In the genomic region with DNA sequence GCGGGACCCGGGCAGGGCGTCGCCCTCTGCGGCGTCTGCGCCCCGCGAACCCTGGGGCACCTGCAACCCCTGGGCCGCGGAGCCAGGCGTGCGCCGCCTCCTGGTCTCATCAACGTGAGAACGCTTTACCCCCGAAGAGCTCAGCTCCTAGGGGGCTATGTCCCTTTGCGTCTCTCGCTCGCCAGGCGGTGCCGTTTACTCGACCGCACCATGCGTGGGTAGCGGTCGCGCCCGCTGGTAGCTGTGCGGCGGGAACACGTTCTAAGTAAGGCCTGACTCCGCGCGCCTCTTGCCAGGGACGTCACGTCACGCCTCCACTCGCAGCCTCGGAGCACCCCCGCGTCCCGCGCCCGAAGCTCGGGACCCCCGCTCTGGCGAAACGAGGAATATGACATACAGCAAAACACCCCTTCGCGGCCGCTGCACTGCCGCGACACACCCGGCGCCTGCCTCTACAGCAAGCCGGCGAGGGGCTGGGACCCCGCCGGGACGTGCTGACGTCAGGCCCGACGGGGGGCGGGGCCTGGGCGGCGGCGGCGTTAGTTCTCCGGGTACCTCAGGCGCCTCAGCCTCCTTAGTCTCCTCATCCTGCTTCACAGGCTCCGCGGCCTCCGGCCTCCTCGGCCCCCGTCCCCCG, we compare ENCODE assay signal across 1 cellular context.
TF ChIP-seq lines count a peak whose summit lies in the region.

A gene with protein sequence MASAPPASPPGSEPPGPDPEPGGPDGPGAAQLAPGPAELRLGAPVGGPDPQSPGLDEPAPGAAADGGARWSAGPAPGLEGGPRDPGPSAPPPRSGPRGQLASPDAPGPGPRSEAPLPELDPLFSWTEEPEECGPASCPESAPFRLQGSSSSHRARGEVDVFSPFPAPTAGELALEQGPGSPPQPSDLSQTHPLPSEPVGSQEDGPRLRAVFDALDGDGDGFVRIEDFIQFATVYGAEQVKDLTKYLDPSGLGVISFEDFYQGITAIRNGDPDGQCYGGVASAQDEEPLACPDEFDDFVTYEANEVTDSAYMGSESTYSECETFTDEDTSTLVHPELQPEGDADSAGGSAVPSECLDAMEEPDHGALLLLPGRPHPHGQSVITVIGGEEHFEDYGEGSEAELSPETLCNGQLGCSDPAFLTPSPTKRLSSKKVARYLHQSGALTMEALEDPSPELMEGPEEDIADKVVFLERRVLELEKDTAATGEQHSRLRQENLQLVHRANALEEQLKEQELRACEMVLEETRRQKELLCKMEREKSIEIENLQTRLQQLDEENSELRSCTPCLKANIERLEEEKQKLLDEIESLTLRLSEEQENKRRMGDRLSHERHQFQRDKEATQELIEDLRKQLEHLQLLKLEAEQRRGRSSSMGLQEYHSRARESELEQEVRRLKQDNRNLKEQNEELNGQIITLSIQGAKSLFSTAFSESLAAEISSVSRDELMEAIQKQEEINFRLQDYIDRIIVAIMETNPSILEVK (plus strand): TSS at position 568 of the 637 bp plus-strand sequence. CDS start 358 bp downstream, outside the sequence.

TF ChIP-seq in K562, 482 proteins besides CTCF, POLR2A, EP300 and RAD21 (continued from another document and continues in another):
- TF ChIP-seq, protein P1, sequence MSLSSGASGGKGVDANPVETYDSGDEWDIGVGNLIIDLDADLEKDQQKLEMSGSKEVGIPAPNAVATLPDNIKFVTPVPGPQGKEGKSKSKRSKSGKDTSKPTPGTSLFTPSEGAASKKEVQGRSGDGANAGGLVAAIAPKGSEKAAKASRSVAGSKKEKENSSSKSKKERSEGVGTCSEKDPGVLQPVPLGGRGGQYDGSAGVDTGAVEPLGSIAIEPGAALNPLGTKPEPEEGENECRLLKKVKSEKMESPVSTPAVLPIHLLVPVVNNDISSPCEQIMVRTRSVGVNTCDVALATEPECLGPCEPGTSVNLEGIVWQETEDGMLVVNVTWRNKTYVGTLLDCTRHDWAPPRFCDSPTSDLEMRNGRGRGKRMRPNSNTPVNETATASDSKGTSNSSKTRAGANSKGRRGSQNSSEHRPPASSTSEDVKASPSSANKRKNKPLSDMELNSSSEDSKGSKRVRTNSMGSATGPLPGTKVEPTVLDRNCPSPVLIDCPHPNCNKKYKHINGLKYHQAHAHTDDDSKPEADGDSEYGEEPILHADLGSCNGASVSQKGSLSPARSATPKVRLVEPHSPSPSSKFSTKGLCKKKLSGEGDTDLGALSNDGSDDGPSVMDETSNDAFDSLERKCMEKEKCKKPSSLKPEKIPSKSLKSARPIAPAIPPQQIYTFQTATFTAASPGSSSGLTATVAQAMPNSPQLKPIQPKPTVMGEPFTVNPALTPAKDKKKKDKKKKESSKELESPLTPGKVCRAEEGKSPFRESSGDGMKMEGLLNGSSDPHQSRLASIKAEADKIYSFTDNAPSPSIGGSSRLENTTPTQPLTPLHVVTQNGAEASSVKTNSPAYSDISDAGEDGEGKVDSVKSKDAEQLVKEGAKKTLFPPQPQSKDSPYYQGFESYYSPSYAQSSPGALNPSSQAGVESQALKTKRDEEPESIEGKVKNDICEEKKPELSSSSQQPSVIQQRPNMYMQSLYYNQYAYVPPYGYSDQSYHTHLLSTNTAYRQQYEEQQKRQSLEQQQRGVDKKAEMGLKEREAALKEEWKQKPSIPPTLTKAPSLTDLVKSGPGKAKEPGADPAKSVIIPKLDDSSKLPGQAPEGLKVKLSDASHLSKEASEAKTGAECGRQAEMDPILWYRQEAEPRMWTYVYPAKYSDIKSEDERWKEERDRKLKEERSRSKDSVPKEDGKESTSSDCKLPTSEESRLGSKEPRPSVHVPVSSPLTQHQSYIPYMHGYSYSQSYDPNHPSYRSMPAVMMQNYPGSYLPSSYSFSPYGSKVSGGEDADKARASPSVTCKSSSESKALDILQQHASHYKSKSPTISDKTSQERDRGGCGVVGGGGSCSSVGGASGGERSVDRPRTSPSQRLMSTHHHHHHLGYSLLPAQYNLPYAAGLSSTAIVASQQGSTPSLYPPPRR (CRISPR knock-in tag; IDR thresholded peaks at IDR 0.05; ENCODE audit: borderline replicate concordance) = no peak
- TF ChIP-seq, protein P2, sequence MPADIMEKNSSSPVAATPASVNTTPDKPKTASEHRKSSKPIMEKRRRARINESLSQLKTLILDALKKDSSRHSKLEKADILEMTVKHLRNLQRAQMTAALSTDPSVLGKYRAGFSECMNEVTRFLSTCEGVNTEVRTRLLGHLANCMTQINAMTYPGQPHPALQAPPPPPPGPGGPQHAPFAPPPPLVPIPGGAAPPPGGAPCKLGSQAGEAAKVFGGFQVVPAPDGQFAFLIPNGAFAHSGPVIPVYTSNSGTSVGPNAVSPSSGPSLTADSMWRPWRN (IDR thresholded peaks at IDR 0.05; ENCODE audit: low read depth) = no peak
- no peak for TF ChIP-seq ZNF436 (CRISPR knock-in tag; IDR thresholded peaks at IDR 0.05)
- no peak for TF ChIP-seq NEUROD1 (IDR thresholded peaks at IDR 0.05; ENCODE audit: borderline replicate concordance, low read depth, low read length, partially characterized antibody)
- TF ChIP-seq TARDBP (IDR thresholded peaks at IDR 0.05) = no peak
- peak; percentile 87 for TF ChIP-seq CREM (IDR thresholded peaks at IDR 0.05; ENCODE audit: low read depth)
- no peak; the same call in 1 of the 2 replicates for TF ChIP-seq GATAD2B (IDR thresholded peaks at IDR 0.05; ENCODE audit: borderline replicate concordance)
- TF ChIP-seq BDP1 (IDR thresholded peaks at IDR 0.05; ENCODE audit: insufficient read depth, insufficient read length) = no peak
- no peak for TF ChIP-seq BRCA1 (IDR thresholded peaks at IDR 0.05)
- TF ChIP-seq BRCA1 (CRISPR knock-in tag; IDR thresholded peaks at IDR 0.05) = no peak
- TF ChIP-seq, protein P3, sequence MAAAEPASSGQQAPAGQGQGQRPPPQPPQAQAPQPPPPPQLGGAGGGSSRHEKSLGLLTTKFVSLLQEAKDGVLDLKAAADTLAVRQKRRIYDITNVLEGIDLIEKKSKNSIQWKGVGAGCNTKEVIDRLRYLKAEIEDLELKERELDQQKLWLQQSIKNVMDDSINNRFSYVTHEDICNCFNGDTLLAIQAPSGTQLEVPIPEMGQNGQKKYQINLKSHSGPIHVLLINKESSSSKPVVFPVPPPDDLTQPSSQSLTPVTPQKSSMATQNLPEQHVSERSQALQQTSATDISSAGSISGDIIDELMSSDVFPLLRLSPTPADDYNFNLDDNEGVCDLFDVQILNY (CRISPR knock-in tag; IDR thresholded peaks at IDR 0.05) = no peak
- no peak for TF ChIP-seq ZSCAN29 (IDR thresholded peaks at IDR 0.05)
- no peak for TF ChIP-seq XRCC5 (IDR thresholded peaks at IDR 0.05; ENCODE audit: low read depth, low read length)
- TF ChIP-seq, protein P4, sequence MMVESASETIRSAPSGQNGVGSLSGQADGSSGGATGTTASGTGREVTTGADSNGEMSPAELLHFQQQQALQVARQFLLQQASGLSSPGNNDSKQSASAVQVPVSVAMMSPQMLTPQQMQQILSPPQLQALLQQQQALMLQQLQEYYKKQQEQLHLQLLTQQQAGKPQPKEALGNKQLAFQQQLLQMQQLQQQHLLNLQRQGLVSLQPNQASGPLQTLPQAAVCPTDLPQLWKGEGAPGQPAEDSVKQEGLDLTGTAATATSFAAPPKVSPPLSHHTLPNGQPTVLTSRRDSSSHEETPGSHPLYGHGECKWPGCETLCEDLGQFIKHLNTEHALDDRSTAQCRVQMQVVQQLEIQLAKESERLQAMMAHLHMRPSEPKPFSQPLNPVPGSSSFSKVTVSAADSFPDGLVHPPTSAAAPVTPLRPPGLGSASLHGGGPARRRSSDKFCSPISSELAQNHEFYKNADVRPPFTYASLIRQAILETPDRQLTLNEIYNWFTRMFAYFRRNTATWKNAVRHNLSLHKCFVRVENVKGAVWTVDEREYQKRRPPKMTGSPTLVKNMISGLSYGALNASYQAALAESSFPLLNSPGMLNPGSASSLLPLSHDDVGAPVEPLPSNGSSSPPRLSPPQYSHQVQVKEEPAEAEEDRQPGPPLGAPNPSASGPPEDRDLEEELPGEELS (CRISPR knock-in tag; IDR thresholded peaks at IDR 0.05; ENCODE audit: borderline replicate concordance) = 0 out of 2 replicates have a peak, but pooled peaks have one; percentile 52
- TF ChIP-seq THRAP3 (IDR thresholded peaks at IDR 0.05; ENCODE audit: borderline replicate concordance) = no peak
- TF ChIP-seq SIN3A (IDR thresholded peaks at IDR 0.05; ENCODE audit: borderline replicate concordance in 2 of 2, control insufficient read depth in 1 of 2, low read depth in 2 of 2, low read length in 2 of 2) = no peak
- TF ChIP-seq EP400 (IDR thresholded peaks at IDR 0.05) = peak; percentile 69
- TF ChIP-seq ESRRA (IDR thresholded peaks at IDR 0.05; ENCODE audit: borderline replicate concordance, low read depth) = peak; percentile 20; the same call in 1 of the 2 replicates
- no peak for TF ChIP-seq ADNP (tag; IDR thresholded peaks at IDR 0.05)
- TF ChIP-seq, protein P5, sequence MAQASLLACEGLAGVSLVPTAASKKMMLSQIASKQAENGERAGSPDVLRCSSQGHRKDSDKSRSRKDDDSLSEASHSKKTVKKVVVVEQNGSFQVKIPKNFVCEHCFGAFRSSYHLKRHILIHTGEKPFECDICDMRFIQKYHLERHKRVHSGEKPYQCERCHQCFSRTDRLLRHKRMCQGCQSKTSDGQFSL (CRISPR knock-in tag; IDR thresholded peaks at IDR 0.05) = no peak
- TF ChIP-seq, protein P5 (tag; IDR thresholded peaks at IDR 0.05) = no peak
- TF ChIP-seq SNRNP70 (optimal IDR thresholded peaks at IDR 0.05; ENCODE audit: low read depth, low read length) = no peak
- peak; percentile 32; the same call in 1 of the 2 replicates for TF ChIP-seq BHLHE40 (IDR thresholded peaks at IDR 0.05; ENCODE audit: low read length)
- no peak for TF ChIP-seq ZNF134 (CRISPR knock-in tag; conservative IDR thresholded peaks at IDR 0.05)
- TF ChIP-seq NFYB (IDR thresholded peaks at IDR 0.05; ENCODE audit: extremely low read depth, insufficient read length) = no peak
- no peak for TF ChIP-seq KLF1 (tag; IDR thresholded peaks at IDR 0.05)
- TF ChIP-seq ZNF561 (CRISPR knock-in tag; conservative IDR thresholded peaks at IDR 0.05) = no peak
- no peak for TF ChIP-seq ELF1 (tag; IDR thresholded peaks at IDR 0.05)
- TF ChIP-seq NRF1 (conservative IDR thresholded peaks at IDR 0.05 in 1 of 2, IDR thresholded peaks at IDR 0.05 in 1 of 2) = peak; percentile 12 to 54
- no peak for TF ChIP-seq NFXL1 (CRISPR knock-in tag; IDR thresholded peaks at IDR 0.05)
- no peak for TF ChIP-seq JUNB (CRISPR knock-in tag; conservative IDR thresholded peaks at IDR 0.05)
- TF ChIP-seq ZNF12 (CRISPR knock-in tag; IDR thresholded peaks at IDR 0.05) = no peak
- no peak for TF ChIP-seq HEY1 (CRISPR knock-in tag; IDR thresholded peaks at IDR 0.05; ENCODE audit: borderline replicate concordance)
- no peak for TF ChIP-seq CBX2 (IDR thresholded peaks at IDR 0.05; ENCODE audit: insufficient read depth, low read length, poor library complexity, severe bottlenecking)
- no peak for TF ChIP-seq CSDE1 (IDR thresholded peaks at IDR 0.05)
- no peak for TF ChIP-seq RAD51 (IDR thresholded peaks at IDR 0.05; ENCODE audit: borderline replicate concordance, low read depth)
- TF ChIP-seq TOE1 (IDR thresholded peaks at IDR 0.05; ENCODE audit: borderline replicate concordance) = no peak
- TF ChIP-seq TOE1 (CRISPR knock-in tag; IDR thresholded peaks at IDR 0.05; ENCODE audit: borderline replicate concordance, low read depth) = 0 out of 2 replicates have a peak, but pooled peaks have one; percentile 19
- TF ChIP-seq, protein P6, sequence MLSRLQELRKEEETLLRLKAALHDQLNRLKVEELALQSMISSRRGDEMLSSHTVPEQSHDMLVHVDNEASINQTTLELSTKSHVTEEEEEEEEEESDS (CRISPR knock-in tag; IDR thresholded peaks at IDR 0.05) = no peak
- TF ChIP-seq STAG1 (CRISPR knock-in tag; IDR thresholded peaks at IDR 0.05; ENCODE audit: borderline replicate concordance) = no peak
- TF ChIP-seq MYBL2 (IDR thresholded peaks at IDR 0.05; ENCODE audit: low read depth) = no peak
- no peak for TF ChIP-seq MYBL2 (CRISPR knock-in tag; IDR thresholded peaks at IDR 0.05; ENCODE audit: borderline replicate concordance)
- TF ChIP-seq ZNF766 (CRISPR knock-in tag; conservative IDR thresholded peaks at IDR 0.05) = no peak
- TF ChIP-seq ZNF507 (tag; conservative IDR thresholded peaks at IDR 0.05) = no peak
- TF ChIP-seq, protein P7, sequence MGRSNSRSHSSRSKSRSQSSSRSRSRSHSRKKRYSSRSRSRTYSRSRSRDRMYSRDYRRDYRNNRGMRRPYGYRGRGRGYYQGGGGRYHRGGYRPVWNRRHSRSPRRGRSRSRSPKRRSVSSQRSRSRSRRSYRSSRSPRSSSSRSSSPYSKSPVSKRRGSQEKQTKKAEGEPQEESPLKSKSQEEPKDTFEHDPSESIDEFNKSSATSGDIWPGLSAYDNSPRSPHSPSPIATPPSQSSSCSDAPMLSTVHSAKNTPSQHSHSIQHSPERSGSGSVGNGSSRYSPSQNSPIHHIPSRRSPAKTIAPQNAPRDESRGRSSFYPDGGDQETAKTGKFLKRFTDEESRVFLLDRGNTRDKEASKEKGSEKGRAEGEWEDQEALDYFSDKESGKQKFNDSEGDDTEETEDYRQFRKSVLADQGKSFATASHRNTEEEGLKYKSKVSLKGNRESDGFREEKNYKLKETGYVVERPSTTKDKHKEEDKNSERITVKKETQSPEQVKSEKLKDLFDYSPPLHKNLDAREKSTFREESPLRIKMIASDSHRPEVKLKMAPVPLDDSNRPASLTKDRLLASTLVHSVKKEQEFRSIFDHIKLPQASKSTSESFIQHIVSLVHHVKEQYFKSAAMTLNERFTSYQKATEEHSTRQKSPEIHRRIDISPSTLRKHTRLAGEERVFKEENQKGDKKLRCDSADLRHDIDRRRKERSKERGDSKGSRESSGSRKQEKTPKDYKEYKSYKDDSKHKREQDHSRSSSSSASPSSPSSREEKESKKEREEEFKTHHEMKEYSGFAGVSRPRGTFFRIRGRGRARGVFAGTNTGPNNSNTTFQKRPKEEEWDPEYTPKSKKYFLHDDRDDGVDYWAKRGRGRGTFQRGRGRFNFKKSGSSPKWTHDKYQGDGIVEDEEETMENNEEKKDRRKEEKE (IDR thresholded peaks at IDR 0.05; ENCODE audit: borderline replicate concordance in 1 of 2, control insufficient read depth in 1 of 2, low read depth in 2 of 2, low read length in 1 of 2) = no peak
- TF ChIP-seq PYGO2 (tag; IDR thresholded peaks at IDR 0.05) = no peak
- TF ChIP-seq MEIS2 (IDR thresholded peaks at IDR 0.05; ENCODE audit: partially characterized antibody) = no peak
- peak; percentile 67; the same call in 1 of the 2 replicates for TF ChIP-seq FOXP1 (CRISPR knock-in tag; IDR thresholded peaks at IDR 0.05)
- no peak for TF ChIP-seq DIDO1 (tag; IDR thresholded peaks at IDR 0.05; ENCODE audit: low read depth)
